2 cellular contexts compared by ENCODE assay signal in the genomic region with DNA sequence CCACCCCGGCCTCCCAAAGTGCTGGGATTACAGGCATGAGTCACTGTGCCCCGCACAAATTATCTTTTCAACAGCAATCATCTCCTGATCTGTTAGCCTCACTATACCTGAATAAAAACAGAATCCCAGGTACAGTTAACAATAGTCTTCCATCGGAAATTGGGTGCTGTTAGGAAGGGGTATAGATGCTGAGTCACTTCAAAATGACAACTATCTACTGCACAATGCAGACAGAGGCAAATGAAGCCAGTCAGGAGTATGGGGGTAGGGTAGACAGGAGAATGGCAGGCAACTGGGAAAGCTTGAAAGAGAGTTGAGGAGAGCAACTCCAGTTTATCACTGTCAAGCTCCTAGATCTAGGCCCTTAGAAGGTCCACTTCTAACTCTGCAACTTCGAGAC.
TF ChIP-seq lines count a peak whose summit lies in the region.

No MANE protein-coding gene starts in this region.

TF ChIP-seq in GM23338, 12 proteins besides CTCF, POLR2A, EP300 and RAD21 (continues in another document):
- TF ChIP-seq EZH2 (IDR thresholded peaks at IDR 0.05; ENCODE audit: low read depth, unreplicated experiment) (no peak), NANOG (IDR thresholded peaks at IDR 0.05; ENCODE audit: borderline replicate concordance) (no peak), CREB1 (CRISPR knock-in tag; IDR thresholded peaks at IDR 0.05; ENCODE audit: low read depth) (no peak), POLR2AphosphoS5 (IDR thresholded peaks at IDR 0.05; ENCODE audit: low read depth) (no peak), ZNF114 (CRISPR knock-in tag; IDR thresholded peaks at IDR 0.05) (no peak), JUNB (IDR thresholded peaks at IDR 0.05; ENCODE audit: unreplicated experiment) (no peak), STAT1 (IDR thresholded peaks at IDR 0.05; ENCODE audit: unreplicated experiment) (no peak), EZH2phosphoT487 (IDR thresholded peaks at IDR 0.05; ENCODE audit: unreplicated experiment) (no peak), ZNF331 (CRISPR knock-in tag; IDR thresholded peaks at IDR 0.05; ENCODE audit: low read depth) (no peak)
- TF ChIP-seq, protein P1, sequence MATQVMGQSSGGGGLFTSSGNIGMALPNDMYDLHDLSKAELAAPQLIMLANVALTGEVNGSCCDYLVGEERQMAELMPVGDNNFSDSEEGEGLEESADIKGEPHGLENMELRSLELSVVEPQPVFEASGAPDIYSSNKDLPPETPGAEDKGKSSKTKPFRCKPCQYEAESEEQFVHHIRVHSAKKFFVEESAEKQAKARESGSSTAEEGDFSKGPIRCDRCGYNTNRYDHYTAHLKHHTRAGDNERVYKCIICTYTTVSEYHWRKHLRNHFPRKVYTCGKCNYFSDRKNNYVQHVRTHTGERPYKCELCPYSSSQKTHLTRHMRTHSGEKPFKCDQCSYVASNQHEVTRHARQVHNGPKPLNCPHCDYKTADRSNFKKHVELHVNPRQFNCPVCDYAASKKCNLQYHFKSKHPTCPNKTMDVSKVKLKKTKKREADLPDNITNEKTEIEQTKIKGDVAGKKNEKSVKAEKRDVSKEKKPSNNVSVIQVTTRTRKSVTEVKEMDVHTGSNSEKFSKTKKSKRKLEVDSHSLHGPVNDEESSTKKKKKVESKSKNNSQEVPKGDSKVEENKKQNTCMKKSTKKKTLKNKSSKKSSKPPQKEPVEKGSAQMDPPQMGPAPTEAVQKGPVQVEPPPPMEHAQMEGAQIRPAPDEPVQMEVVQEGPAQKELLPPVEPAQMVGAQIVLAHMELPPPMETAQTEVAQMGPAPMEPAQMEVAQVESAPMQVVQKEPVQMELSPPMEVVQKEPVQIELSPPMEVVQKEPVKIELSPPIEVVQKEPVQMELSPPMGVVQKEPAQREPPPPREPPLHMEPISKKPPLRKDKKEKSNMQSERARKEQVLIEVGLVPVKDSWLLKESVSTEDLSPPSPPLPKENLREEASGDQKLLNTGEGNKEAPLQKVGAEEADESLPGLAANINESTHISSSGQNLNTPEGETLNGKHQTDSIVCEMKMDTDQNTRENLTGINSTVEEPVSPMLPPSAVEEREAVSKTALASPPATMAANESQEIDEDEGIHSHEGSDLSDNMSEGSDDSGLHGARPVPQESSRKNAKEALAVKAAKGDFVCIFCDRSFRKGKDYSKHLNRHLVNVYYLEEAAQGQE (IDR thresholded peaks at IDR 0.05; ENCODE audit: unreplicated experiment) = no peak
- TF ChIP-seq, protein P2, sequence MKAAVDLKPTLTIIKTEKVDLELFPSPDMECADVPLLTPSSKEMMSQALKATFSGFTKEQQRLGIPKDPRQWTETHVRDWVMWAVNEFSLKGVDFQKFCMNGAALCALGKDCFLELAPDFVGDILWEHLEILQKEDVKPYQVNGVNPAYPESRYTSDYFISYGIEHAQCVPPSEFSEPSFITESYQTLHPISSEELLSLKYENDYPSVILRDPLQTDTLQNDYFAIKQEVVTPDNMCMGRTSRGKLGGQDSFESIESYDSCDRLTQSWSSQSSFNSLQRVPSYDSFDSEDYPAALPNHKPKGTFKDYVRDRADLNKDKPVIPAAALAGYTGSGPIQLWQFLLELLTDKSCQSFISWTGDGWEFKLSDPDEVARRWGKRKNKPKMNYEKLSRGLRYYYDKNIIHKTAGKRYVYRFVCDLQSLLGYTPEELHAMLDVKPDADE (IDR thresholded peaks at IDR 0.05) = no peak

TF ChIP-seq in K562, 482 proteins besides CTCF, POLR2A, EP300 and RAD21:
- TF ChIP-seq, protein P3, sequence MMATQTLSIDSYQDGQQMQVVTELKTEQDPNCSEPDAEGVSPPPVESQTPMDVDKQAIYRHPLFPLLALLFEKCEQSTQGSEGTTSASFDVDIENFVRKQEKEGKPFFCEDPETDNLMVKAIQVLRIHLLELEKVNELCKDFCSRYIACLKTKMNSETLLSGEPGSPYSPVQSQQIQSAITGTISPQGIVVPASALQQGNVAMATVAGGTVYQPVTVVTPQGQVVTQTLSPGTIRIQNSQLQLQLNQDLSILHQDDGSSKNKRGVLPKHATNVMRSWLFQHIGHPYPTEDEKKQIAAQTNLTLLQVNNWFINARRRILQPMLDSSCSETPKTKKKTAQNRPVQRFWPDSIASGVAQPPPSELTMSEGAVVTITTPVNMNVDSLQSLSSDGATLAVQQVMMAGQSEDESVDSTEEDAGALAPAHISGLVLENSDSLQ (IDR thresholded peaks at IDR 0.05) = 0 out of 2 replicates have a peak, but pooled peaks have one; percentile 13
- TF ChIP-seq MAFK (IDR thresholded peaks at IDR 0.05; ENCODE audit: low read length) = peak; percentile 7; the same call in 1 of the 2 replicates
- peak; percentile 58; the same call in 1 of the 2 replicates for TF ChIP-seq ZNF316 (IDR thresholded peaks at IDR 0.05)
- TF ChIP-seq NFE2L1 (tag; IDR thresholded peaks at IDR 0.05; ENCODE audit: borderline replicate concordance, low read depth) = peak; percentile 38; the same call in 1 of the 2 replicates
- TF ChIP-seq MAFG (tag; conservative IDR thresholded peaks at IDR 0.05) = peak; percentile 73
- no peak for TF ChIP-seq RUNX1 (IDR thresholded peaks at IDR 0.05; ENCODE audit: low read depth)
- TF ChIP-seq NFE2 (IDR thresholded peaks at IDR 0.05; ENCODE audit: low read depth) = peak; percentile 57
- TF ChIP-seq C11orf30 (IDR thresholded peaks at IDR 0.05; ENCODE audit: low read depth) = peak; percentile 70
- TF ChIP-seq, protein P4, sequence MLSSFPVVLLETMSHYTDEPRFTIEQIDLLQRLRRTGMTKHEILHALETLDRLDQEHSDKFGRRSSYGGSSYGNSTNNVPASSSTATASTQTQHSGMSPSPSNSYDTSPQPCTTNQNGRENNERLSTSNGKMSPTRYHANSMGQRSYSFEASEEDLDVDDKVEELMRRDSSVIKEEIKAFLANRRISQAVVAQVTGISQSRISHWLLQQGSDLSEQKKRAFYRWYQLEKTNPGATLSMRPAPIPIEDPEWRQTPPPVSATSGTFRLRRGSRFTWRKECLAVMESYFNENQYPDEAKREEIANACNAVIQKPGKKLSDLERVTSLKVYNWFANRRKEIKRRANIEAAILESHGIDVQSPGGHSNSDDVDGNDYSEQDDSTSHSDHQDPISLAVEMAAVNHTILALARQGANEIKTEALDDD (IDR thresholded peaks at IDR 0.05) = no peak
- TF ChIP-seq HSF4 (CRISPR knock-in tag; IDR thresholded peaks at IDR 0.05; ENCODE audit: borderline replicate concordance) = no peak
- no peak for TF ChIP-seq SAFB2 (IDR thresholded peaks at IDR 0.05; ENCODE audit: borderline replicate concordance, low read depth, low read length, severe bottlenecking)
TF ChIP-seq in K562: peak in this region for 7.
